Comparison of ENCODE assay signal across 1 cellular context in genomic region chr1:33300673-33301072, GRCh38.
TF ChIP-seq lines count a peak whose summit lies in the region.

No MANE protein-coding gene starts in this region.

TF ChIP-seq in GM23338, 12 proteins besides CTCF, POLR2A, EP300 and RAD21 (continued from another document):
- TF ChIP-seq ZNF462 (CRISPR knock-in tag; IDR thresholded peaks at IDR 0.05) = no peak
- TF ChIP-seq REST (IDR thresholded peaks at IDR 0.05; ENCODE audit: unreplicated experiment) = no peak
- no peak for TF ChIP-seq EZH2 (IDR thresholded peaks at IDR 0.05; ENCODE audit: low read depth, unreplicated experiment)
- TF ChIP-seq JUNB (IDR thresholded peaks at IDR 0.05; ENCODE audit: unreplicated experiment) = no peak
- no peak for TF ChIP-seq ZNF331 (CRISPR knock-in tag; IDR thresholded peaks at IDR 0.05; ENCODE audit: low read depth)
- no peak for TF ChIP-seq STAT1 (IDR thresholded peaks at IDR 0.05; ENCODE audit: unreplicated experiment)
- no peak for TF ChIP-seq POLR2AphosphoS5 (IDR thresholded peaks at IDR 0.05; ENCODE audit: low read depth)
